Comparison of ENCODE assay signal across 17 cellular contexts in the genomic region with DNA sequence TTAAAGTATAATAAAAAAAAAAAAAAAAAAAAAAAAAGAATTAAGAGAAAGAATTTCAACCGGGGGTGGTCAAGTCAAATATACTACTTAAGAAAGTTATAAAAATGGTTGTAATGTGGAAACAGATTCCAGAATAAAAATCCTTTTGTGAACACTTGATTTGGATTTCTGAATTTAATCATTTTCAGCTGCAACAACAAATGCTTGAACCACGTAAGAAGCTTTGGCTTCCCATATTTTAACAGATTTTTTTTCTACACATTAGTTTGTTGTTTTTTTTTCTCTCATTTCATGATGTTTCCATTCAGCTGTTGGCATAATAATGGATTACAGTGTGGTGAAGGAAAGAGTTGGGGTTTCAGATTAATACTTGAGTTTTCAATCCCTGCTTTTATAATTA.
A peak's percentile ranks its signal among the peaks of the same experiment; 100 is the strongest.
DNase-seq lines count a peak whose midpoint lies in the region; ATAC-seq, FAIRE-seq and TF ChIP-seq lines count a peak whose summit lies in the region.
"Had no signal": no experiment of that assay in that cellular context is flagged by ENCODE, and none has a peak within 500 bp of the region (broad histone marks: within the 10 kb centered on the region; RNA-seq: fewer than 3 reads in every experiment).

No MANE protein-coding gene starts in this region.

- TF ChIP-seq POLR2A in H54 (IDR thresholded peaks at IDR 0.05; ENCODE audit: low read depth, low read length): no peak

- no peak overlapping the region for H2BK12ac ChIP-seq in mesenchymal stem cell (ENCODE audit: low read length in 2 of 2)

- H3K4me1 ChIP-seq in mesenchymal stem cell (ENCODE audit: control insufficient read depth, insufficient read depth, low read depth, low read length): no peaks in the 10 kb centered on the region

- no peak overlapping the region for H3K4me3 ChIP-seq in mesenchymal stem cell (ENCODE audit: insufficient read depth in 1 of 2, low read depth in 1 of 2, low read length in 2 of 2)
- H3K4me3 ChIP-seq: BLaER1 treated with 17β-estradiol and CSF1 and Interleukin-3, amounts not matched to agents 10 nM and 100 nM had no signal

- peak; percentile 48 for FAIRE-seq in H54 (lab: Jason Lieb, UNC)
- FAIRE-seq: G401.6, GM12891, GM18507 had no signal

- H4K91ac ChIP-seq in mesenchymal stem cell (ENCODE audit: low read length): no peak overlapping the region

- ATAC-seq in GM21381 (IDR thresholded peaks at IDR 0.05; ENCODE audit: unreplicated experiment) (no peak), GM21786 (IDR thresholded peaks at IDR 0.05; ENCODE audit: unreplicated experiment) (no peak), HG02759 (IDR thresholded peaks at IDR 0.05; ENCODE audit: unreplicated experiment) (no peak)

- no peak overlapping the region for H3K23ac ChIP-seq in mesenchymal stem cell (ENCODE audit: low read length in 2 of 2)

- H3K36me3 ChIP-seq in mesenchymal stem cell (ENCODE audit: control insufficient read depth in 1 of 2, insufficient read depth in 2 of 2, low read depth in 1 of 2, low read length in 2 of 2): no peaks in the 10 kb centered on the region
- H3K36me3 ChIP-seq: BLaER1 treated with 17β-estradiol and CSF1 and Interleukin-3, amounts not matched to agents 10 nM and 100 nM had no signal

- no peak overlapping the region for H2AK5ac ChIP-seq in mesenchymal stem cell (ENCODE audit: low read length, severe bottlenecking)

- DNase-seq in H54 (ENCODE audit: insufficient read length, low spot score): no peak
- DNase-seq in dedifferentiated amniotic fluid mesenchymal stem cell (ENCODE audit: extremely low spot score): peak; percentile 54
- peak; percentile 86 for DNase-seq in fibroblast of peridontal ligament (ENCODE audit: extremely low read depth)
- DNase-seq in mesenchymal stem cell: no peak
- DNase-seq: 8988T; CD8-positive, alpha-beta memory T cell; COR-L47; DMS 273 treated with DMSO at 0.1 percent for 48 hours; GOT3; H9 had no signal

- WGBS in mesenchymal stem cell: no CpG with 5 or more reads among the region's 2 CpGs

- H3K9me3 ChIP-seq in mesenchymal stem cell (ENCODE audit: control insufficient read depth, low read length): no peaks in the 10 kb centered on the region

- no peak overlapping the region for H3K27ac ChIP-seq in mesenchymal stem cell (ENCODE audit: low read length, poor library complexity, severe bottlenecking)
- H3K27ac ChIP-seq: BLaER1 treated with 17β-estradiol and CSF1 and Interleukin-3, amounts not matched to agents 10 nM and 100 nM had no signal

- no peaks in the 10 kb centered on the region for H3K79me1 ChIP-seq in mesenchymal stem cell (replicated peaks; ENCODE audit: low read length, poor library complexity, severe bottlenecking)

- no peak overlapping the region for H2BK120ac ChIP-seq in mesenchymal stem cell (ENCODE audit: low read depth, low read length)

- no peak overlapping the region for H3K18ac ChIP-seq in mesenchymal stem cell (ENCODE audit: low read depth in 1 of 2, low read length in 2 of 2)

- H2BK15ac ChIP-seq in mesenchymal stem cell (ENCODE audit: low read depth, poor library complexity, severe bottlenecking): no peak overlapping the region

- no peak overlapping the region for H4K8ac ChIP-seq in mesenchymal stem cell (ENCODE audit: low read length)

- no peak overlapping the region for H2BK5ac ChIP-seq in mesenchymal stem cell (ENCODE audit: low read depth, low read length, poor library complexity, severe bottlenecking)

- H3K14ac ChIP-seq in mesenchymal stem cell (ENCODE audit: low read length in 2 of 2): no peak overlapping the region

- H3K27me3 ChIP-seq in mesenchymal stem cell (ENCODE audit: control insufficient read depth in 1 of 2, insufficient read depth in 1 of 2, low read length in 2 of 2): no peaks in the 10 kb centered on the region
- H3K27me3 ChIP-seq: BLaER1 treated with 17β-estradiol and CSF1 and Interleukin-3, amounts not matched to agents 10 nM and 100 nM had no signal

- H3K9ac ChIP-seq in mesenchymal stem cell (ENCODE audit: low read length): no peak overlapping the region
- H3K9ac ChIP-seq: BLaER1 treated with 17β-estradiol and CSF1 and Interleukin-3, amounts not matched to agents 10 nM and 100 nM had no signal

- H2AFZ ChIP-seq in mesenchymal stem cell (ENCODE audit: low read depth, low read length): no peak overlapping the region

- no peak overlapping the region for H3K4me2 ChIP-seq in mesenchymal stem cell (ENCODE audit: low read length, poor library complexity, severe bottlenecking)
- H3K4me2 ChIP-seq: BLaER1 treated with 17β-estradiol and CSF1 and Interleukin-3, amounts not matched to agents 10 nM and 100 nM had no signal

- H3K4ac ChIP-seq in mesenchymal stem cell (ENCODE audit: low read depth in 1 of 2, low read length in 2 of 2): no peak overlapping the region

Comparison
In these comparisons a context has a peak if more than half of its experiments do, and no peak if none do; other contexts are left out.
1. DNase-seq: peak in dedifferentiated amniotic fluid mesenchymal stem cell (single experiment) and fibroblast of peridontal ligament (single experiment); none in H54 (single experiment) and mesenchymal stem cell (single experiment).